12 cellular contexts compared by ENCODE assay signal in genomic region chr3:25572919-25573385, GRCh38.
A peak's percentile ranks its signal among the peaks of the same experiment; 100 is the strongest.
DNase-seq lines count a peak whose midpoint lies in the region; ATAC-seq and TF ChIP-seq lines count a peak whose summit lies in the region.
"Had no signal": no experiment of that assay in that cellular context is flagged by ENCODE, and none has a peak within 500 bp of the region (broad histone marks: within the 10 kb centered on the region; RNA-seq: fewer than 3 reads in every experiment).

No MANE protein-coding gene starts in this region.

- no peaks in the 10 kb centered on the region for H3F3A ChIP-seq in GM23338 (replicated peaks; ENCODE audit: low read depth)

- peaks cover 5% of the 10 kb centered on the region; the same call in 1 of the 2 replicates for H3K9me2 ChIP-seq in GM23338 (ENCODE audit: insufficient read depth)

- peaks cover 0 to 10% of the 10 kb centered on the region in 2 donors for H3K36me3 ChIP-seq in psoas muscle (ENCODE audit: insufficient read depth in 1 of 2, low read depth in 1 of 2)
- H3K36me3 ChIP-seq in GM23338 (ENCODE audit: insufficient read depth) = no peaks in the 10 kb centered on the region

- H3K27me3 ChIP-seq in psoas muscle (ENCODE audit: insufficient read depth in 3 of 3, low read length in 2 of 3) (no peaks in the 10 kb centered on the region), GM23338 (ENCODE audit: insufficient read depth) (no peaks in the 10 kb centered on the region)

- H3K36me3 Mint-ChIP-seq in GM23338 (ENCODE audit: low read depth) = no peaks in the 10 kb centered on the region
- H3K36me3 Mint-ChIP-seq: CD8-positive, alpha-beta memory T cell had no signal

- WGBS in psoas muscle, 3 donors = 80 to 86% (median 86%) methylated on average over 14 of the region's 14 CpGs

- peak; percentile 15 for DNase-seq in Daoy (ENCODE audit: low read depth)
- peak; percentile 53 for DNase-seq in T1000 (lab: John Stamatoyannopoulos, UW)
- DNase-seq in fibroblast of mammary gland (ENCODE audit: low read depth) = peak; percentile 60
- DNase-seq in psoas muscle = no peak
- DNase-seq in medulla oblongata (ENCODE audit: extremely low spot score) = no peak
- DNase-seq in stimulated activated CD4-positive, alpha-beta T cell treated with anti-CD3 and anti-CD28 coated beads, Interleukin-15, amount 100 ng/mL, for 24 hours = no peak
- no peak for DNase-seq in GM23338 (ENCODE audit: low spot score)
- DNase-seq: activated CD4-positive, alpha-beta T cell treated with anti-CD3 and anti-CD28 coated beads, Interleukin-2, amount 50 U/mL, for 1 hour; activated naive CD4-positive, alpha-beta T cell treated with anti-CD3 and anti-CD28 coated beads for 36 hours; CD8-positive, alpha-beta memory T cell; NCI-H510A treated with DMSO at 0.1 percent for 48 hours had no signal

- ATAC-seq in psoas muscle (peak; percentile 6 to 56 (median 15)), HG03520 (IDR thresholded peaks at IDR 0.05; ENCODE audit: unreplicated experiment) (no peak), GM23338 (no peak)

- intact Hi-C loops in psoas muscle (cut with DNase I) = loop anchor here (5.0 to 10.0 kb wide), 3 partner anchors 56 to 138 kb away; no protein-coding TSS in a partner anchor

- no peak overlapping the region for H3K4me2 ChIP-seq in GM23338

- TF ChIP-seq CTCF in fibroblast of mammary gland (conservative IDR thresholded peaks at IDR 0.05; ENCODE audit: control insufficient read depth, insufficient read depth, low read depth, low read length) (no peak), psoas muscle (IDR thresholded peaks at IDR 0.05) (no peak), GM23338 (conservative IDR thresholded peaks at IDR 0.05; ENCODE audit: low read depth in 2 of 2) (no peak)

- H3K9me3 Mint-ChIP-seq in GM23338 = no peaks in the 10 kb centered on the region
- H3K9me3 Mint-ChIP-seq: activated naive CD4-positive, alpha-beta T cell treated with anti-CD3 and anti-CD28 coated beads for 36 hours; CD8-positive, alpha-beta memory T cell had no signal

- no peak overlapping the region; the same call in 1 of the 2 replicates for H3K27ac Mint-ChIP-seq in GM23338
- H3K27ac Mint-ChIP-seq: activated naive CD4-positive, alpha-beta T cell treated with anti-CD3 and anti-CD28 coated beads for 36 hours; CD8-positive, alpha-beta memory T cell had no signal

- H3K4me3 ChIP-seq in fibroblast of mammary gland (ENCODE audit: control insufficient read depth, low read depth, low read length) = no peak overlapping the region
- no peak overlapping the region for H3K4me3 ChIP-seq in psoas muscle
- no peak overlapping the region for H3K4me3 ChIP-seq in GM23338

- peaks cover 8% of the 10 kb centered on the region for H3K4me1 Mint-ChIP-seq in GM23338
- H3K4me1 Mint-ChIP-seq: CD8-positive, alpha-beta memory T cell had no signal

- H2AFZ ChIP-seq in GM23338 = no peak overlapping the region

- H3K9me3 ChIP-seq in psoas muscle = no peaks in the 10 kb centered on the region

- H3K27ac ChIP-seq in psoas muscle = peak overlapping the region; percentile 84
- no peak overlapping the region for H3K27ac ChIP-seq in GM23338 (ENCODE audit: low read depth)

- no peak overlapping the region for H3K4me3 Mint-ChIP-seq in GM23338
- H3K4me3 Mint-ChIP-seq: activated naive CD4-positive, alpha-beta T cell treated with anti-CD3 and anti-CD28 coated beads for 36 hours; CD8-positive, alpha-beta memory T cell had no signal

- H3K4me1 ChIP-seq in psoas muscle (peaks cover 22% of the 10 kb centered on the region), GM23338 (ENCODE audit: insufficient read depth) (no peaks in the 10 kb centered on the region)

- no peaks in the 10 kb centered on the region for H3K79me2 ChIP-seq in GM23338 (replicated peaks; ENCODE audit: insufficient read depth)

- no peaks in the 10 kb centered on the region for H4K20me1 ChIP-seq in GM23338 (replicated peaks; ENCODE audit: insufficient read depth)

- peaks cover 5% of the 10 kb centered on the region for H3K27me3 Mint-ChIP-seq in GM23338 (ENCODE audit: insufficient read depth, low read depth, poor library complexity)

TF ChIP-seq in GM23338, 12 proteins besides CTCF, POLR2A, EP300 and RAD21 (continues in another document):
- TF ChIP-seq ETS1 (IDR thresholded peaks at IDR 0.05) (no peak), ZNF462 (CRISPR knock-in tag; IDR thresholded peaks at IDR 0.05) (no peak), NANOG (IDR thresholded peaks at IDR 0.05; ENCODE audit: borderline replicate concordance) (no peak), ZNF331 (CRISPR knock-in tag; IDR thresholded peaks at IDR 0.05; ENCODE audit: low read depth) (no peak), ZNF114 (CRISPR knock-in tag; IDR thresholded peaks at IDR 0.05) (no peak)

Comparison
In these comparisons a context has a peak if more than half of its experiments do, and no peak if none do; other contexts are left out.
1. DNase-seq: peak in Daoy (single experiment), T1000 (single experiment) and fibroblast of mammary gland (single experiment); none in psoas muscle (0 of 2), medulla oblongata (single experiment), stimulated activated CD4-positive, alpha-beta T cell treated with anti-CD3 and anti-CD28 coated beads, Interleukin-15, amount 100 ng/mL, for 24 hours (single experiment) and GM23338 (single experiment).
2. ATAC-seq: peak in psoas muscle (4 of 4); none in HG03520 (single experiment) and GM23338 (single experiment).